14 cellular contexts compared by ENCODE assay signal in genomic region chr19:7083076-7083956, GRCh38. TPM values are rescaled to one million over a fixed set of nuclear protein-coding genes. Genes with fewer than 3 reads are reported as not detected.
A peak's percentile ranks its signal among the peaks of the same experiment; 100 is the strongest.
DNase-seq lines count a peak whose midpoint lies in the region; ATAC-seq and TF ChIP-seq lines count a peak whose summit lies in the region.
"Had no signal": no experiment of that assay in that cellular context is flagged by ENCODE, and none has a peak within 500 bp of the region (broad histone marks: within the 10 kb centered on the region; RNA-seq: fewer than 3 reads in every experiment).

No MANE protein-coding gene starts in this region.

- H3K4me1 Mint-ChIP-seq in GM23338 = no peaks in the 10 kb centered on the region
- no peaks in the 10 kb centered on the region for H3K4me1 Mint-ChIP-seq in T-helper 17 cell
- H3K4me1 Mint-ChIP-seq: nephron had no signal

- peak; percentile 59 for DNase-seq in GM23338 (ENCODE audit: low spot score)
- DNase-seq in T-helper 17 cell = no peak
- DNase-seq in fibroblast of villous mesenchyme (ENCODE audit: low read depth) = peak; percentile 37
- DNase-seq in NCI-H226 = no peak
- no peak for DNase-seq in COLO829 (ENCODE audit: low spot score)
- no peak for DNase-seq in mucosa of descending colon
- no peak for DNase-seq in EL
- DNase-seq: activated CD8-positive, alpha-beta memory T cell treated with anti-CD3 and anti-CD28 coated beads for 24 hours; Right ventricle myocardium superior; stimulated activated CD4-positive, alpha-beta T cell treated with anti-CD3 and anti-CD28 coated beads, Interleukin-15, amount 100 ng/mL, for 24 hours; stimulated activated naive CD8-positive, alpha-beta T cell treated with anti-CD3 and anti-CD28 coated beads, Interleukin-15, Interleukin-2, amounts not matched to agents 100 U/mL and 50 U/mL, for 24 hours had no signal

- H3K9me3 Mint-ChIP-seq in GM23338 = peaks cover 97% of the 10 kb centered on the region

- H3K27me3 ChIP-seq in BLaER1 = no peaks in the 10 kb centered on the region
- no peaks in the 10 kb centered on the region for H3K27me3 ChIP-seq in GM23338 (ENCODE audit: insufficient read depth)
- H3K27me3 ChIP-seq: cardiac muscle cell had no signal

- peaks cover 96% of the 10 kb centered on the region for H3K36me3 Mint-ChIP-seq in GM23338 (ENCODE audit: low read depth)
- H3K36me3 Mint-ChIP-seq in T-helper 17 cell (ENCODE audit: low read depth) = peaks cover 11% of the 10 kb centered on the region

- H3K4me1 ChIP-seq in BLaER1 (no peaks in the 10 kb centered on the region), GM23338 (ENCODE audit: insufficient read depth) (no peaks in the 10 kb centered on the region), mucosa of descending colon (ENCODE audit: low read depth) (no peaks in the 10 kb centered on the region)

- intact Hi-C loops in mucosa of descending colon (cut with DNase I, micrococcal nuclease) = no loop called here

- peaks cover 10% of the 10 kb centered on the region for H3F3A ChIP-seq in GM23338 (replicated peaks; ENCODE audit: low read depth)

- no peaks in the 10 kb centered on the region for H3K9me2 ChIP-seq in GM23338 (ENCODE audit: insufficient read depth)

- H3K79me2 ChIP-seq in GM23338 (replicated peaks; ENCODE audit: insufficient read depth) = no peaks in the 10 kb centered on the region

- H3K4me3 ChIP-seq in BLaER1 = peak overlapping the region; percentile 50
- H3K4me3 ChIP-seq in GM23338 = peak overlapping the region; percentile 32; the same call in 1 of the 2 replicates
- H3K4me3 ChIP-seq in fibroblast of villous mesenchyme (ENCODE audit: low read depth, low read length) = no peak overlapping the region
- no peak overlapping the region for H3K4me3 ChIP-seq in mucosa of descending colon
- H3K4me3 ChIP-seq: cardiac muscle cell had no signal

- H3K9me3 ChIP-seq in BLaER1 (peaks cover 100% of the 10 kb centered on the region), T-helper 17 cell (ENCODE audit: control insufficient read depth, low read length, poor library complexity, severe bottlenecking) (peaks cover 73% of the 10 kb centered on the region), mucosa of descending colon (peaks cover 99% of the 10 kb centered on the region)

- H3K27ac Mint-ChIP-seq in GM23338 (no peak overlapping the region), T-helper 17 cell (no peak overlapping the region)
- H3K27ac Mint-ChIP-seq: nephron had no signal

- H3K27ac ChIP-seq in BLaER1 (no peak overlapping the region), GM23338 (ENCODE audit: low read depth) (no peak overlapping the region)
- H3K27ac ChIP-seq: cardiac muscle cell had no signal

- H3K27me3 Mint-ChIP-seq in GM23338 (ENCODE audit: insufficient read depth, low read depth, poor library complexity) (peaks cover 18% of the 10 kb centered on the region), T-helper 17 cell (no peaks in the 10 kb centered on the region)

- peaks cover 100% of the 10 kb centered on the region for H3K36me3 ChIP-seq in BLaER1
- H3K36me3 ChIP-seq in GM23338 (ENCODE audit: insufficient read depth) = peaks cover 84% of the 10 kb centered on the region
- peaks cover 55% of the 10 kb centered on the region for H3K36me3 ChIP-seq in mucosa of descending colon (ENCODE audit: low read depth)

- H4K20me1 ChIP-seq in BLaER1 (no peaks in the 10 kb centered on the region), GM23338 (replicated peaks; ENCODE audit: insufficient read depth) (no peaks in the 10 kb centered on the region)

- TF ChIP-seq CTCF in GM23338 (conservative IDR thresholded peaks at IDR 0.05; ENCODE audit: low read depth in 2 of 2) (no peak), fibroblast of villous mesenchyme (IDR thresholded peaks at IDR 0.05; ENCODE audit: insufficient read depth, low read depth, low read length) (no peak), mucosa of descending colon (IDR thresholded peaks at IDR 0.05) (no peak)

- H2AFZ ChIP-seq in GM23338 = no peak overlapping the region

- no peak overlapping the region for H3K9ac ChIP-seq in BLaER1

- H3K4me3 Mint-ChIP-seq in GM23338 = no peak overlapping the region
- peak overlapping the region; percentile 7 for H3K4me3 Mint-ChIP-seq in T-helper 17 cell
- H3K4me3 Mint-ChIP-seq: nephron had no signal

- no peak overlapping the region for H3K4me2 ChIP-seq in BLaER1
- H3K4me2 ChIP-seq in GM23338 = no peak overlapping the region

- ATAC-seq in GM23338 (no peak), T-helper 17 cell (no peak), mucosa of descending colon (no peak)
- ATAC-seq: stimulated activated naive CD8-positive, alpha-beta T cell treated with anti-CD3 and anti-CD28 coated beads, Interleukin-15, Interleukin-2, amounts not matched to agents 100 U/mL and 50 U/mL, for 24 hours had no signal

TF ChIP-seq in GM23338, 12 proteins besides CTCF, POLR2A, EP300 and RAD21:
- no peak for TF ChIP-seq EZH2 (IDR thresholded peaks at IDR 0.05; ENCODE audit: low read depth, unreplicated experiment)
- no peak for TF ChIP-seq EZH2phosphoT487 (IDR thresholded peaks at IDR 0.05; ENCODE audit: unreplicated experiment)
- no peak for TF ChIP-seq STAT1 (IDR thresholded peaks at IDR 0.05; ENCODE audit: unreplicated experiment)
- TF ChIP-seq POLR2AphosphoS5 (IDR thresholded peaks at IDR 0.05; ENCODE audit: low read depth) = no peak
- no peak for TF ChIP-seq JUNB (IDR thresholded peaks at IDR 0.05; ENCODE audit: unreplicated experiment)
- TF ChIP-seq ETS1 (IDR thresholded peaks at IDR 0.05) = no peak

RNA-seq across cellular contexts. Expression of gene ZNF557, which starts 13.8 kb away (rescaled TPM):
- 6.6 and 10.3 TPM in 2 replicates for total RNA-seq in GM23338 (2014; rRNA removed; shearing (Covaris generic))
- polyA plus RNA-seq in GM23338 (2016; fragmentation: Nextera tagmentation; extraction: Ambion mirVana) = 3.7 and 4.3 TPM in 2 replicates
- total RNA-seq in T-helper 17 cell (10 to 100 TPM in 1 of 2 donors, 1 to 10 TPM in 1; 9.4 to 11.2 TPM), fibroblast of villous mesenchyme (15.1 and 15.5 TPM in 2 replicates), mucosa of descending colon (10 to 100 TPM in 1 of 3 donors, 1 to 10 TPM in 2; 8.5 to 10.3 (median 9.8) TPM)

RNA-seq across cellular contexts. Expression of gene MBD3L3, which starts 24.8 kb away (rescaled TPM):
- not detected in 2 replicates for total RNA-seq in GM23338 (2014; rRNA removed; shearing (Covaris generic))
- polyA plus RNA-seq in GM23338 (2016; fragmentation: Nextera tagmentation; extraction: Ambion mirVana) = 0.49 TPM in 1 of 2 replicates, not detected in the other
- not detected for total RNA-seq in T-helper 17 cell
- total RNA-seq in fibroblast of villous mesenchyme = not detected in 2 replicates
- not detected for total RNA-seq in mucosa of descending colon
- total RNA-seq: cardiac muscle cell, Right ventricle myocardium superior had no signal
- polyA plus RNA-seq: cardiac muscle cell had no signal

RNA-seq across cellular contexts. Expression of gene MBD3L2, which starts 34.2 kb away (rescaled TPM):
- total RNA-seq in GM23338 (2014; rRNA removed; shearing (Covaris generic)) = not detected in 2 replicates
- not detected in 2 replicates for polyA plus RNA-seq in GM23338 (2016; fragmentation: Nextera tagmentation; extraction: Ambion mirVana)
- not detected for total RNA-seq in T-helper 17 cell
- total RNA-seq in fibroblast of villous mesenchyme = not detected in 2 replicates
- not detected for total RNA-seq in mucosa of descending colon
- total RNA-seq: cardiac muscle cell, Right ventricle myocardium superior had no signal
- polyA plus RNA-seq: cardiac muscle cell had no signal

RNA-seq across cellular contexts. Expression of gene MBD3L4, which starts 43.3 kb away (rescaled TPM):
- not detected in 2 replicates for total RNA-seq in GM23338 (2014; rRNA removed; shearing (Covaris generic))
- not detected in 2 replicates for polyA plus RNA-seq in GM23338 (2016; fragmentation: Nextera tagmentation; extraction: Ambion mirVana)
- not detected for total RNA-seq in T-helper 17 cell
- total RNA-seq in fibroblast of villous mesenchyme = not detected in 2 replicates
- not detected for total RNA-seq in mucosa of descending colon
- total RNA-seq: cardiac muscle cell, Right ventricle myocardium superior had no signal
- polyA plus RNA-seq: cardiac muscle cell had no signal

RNA-seq across cellular contexts. Expression of gene MBD3L5, which starts 52.9 kb away (rescaled TPM):
- not detected in 2 replicates for total RNA-seq in GM23338 (2014; rRNA removed; shearing (Covaris generic))
- polyA plus RNA-seq in GM23338 (2016; fragmentation: Nextera tagmentation; extraction: Ambion mirVana) = not detected in 2 replicates
- total RNA-seq in T-helper 17 cell (not detected), fibroblast of villous mesenchyme (not detected in 2 replicates), mucosa of descending colon (not detected)
- total RNA-seq: cardiac muscle cell, Right ventricle myocardium superior had no signal
- polyA plus RNA-seq: cardiac muscle cell had no signal

Comparison
In these comparisons a context has a peak if more than half of its experiments do, and no peak if none do; other contexts are left out.
1. H3K4me3 ChIP-seq: peak in BLaER1 (single experiment) and GM23338 (single experiment); none in fibroblast of villous mesenchyme (single experiment) and mucosa of descending colon (single experiment).
2. DNase-seq: peak in GM23338 (single experiment) and fibroblast of villous mesenchyme (single experiment); none in T-helper 17 cell (0 of 3), NCI-H226 (single experiment), COLO829 (single experiment), mucosa of descending colon (0 of 3) and EL (single experiment).